Comparison of ENCODE assay signal across 12 cellular contexts in genomic region chr2:183898641-183899040, GRCh38.
"Had no signal": no experiment of that assay in that cellular context is flagged by ENCODE, and none has a peak within 500 bp of the region (broad histone marks: within the 10 kb centered on the region; RNA-seq: fewer than 3 reads in every experiment).

No MANE protein-coding gene starts in this region.

- H3K4me3 Mint-ChIP-seq: activated CD8-positive, alpha-beta T cell treated with anti-CD3 and anti-CD28 coated beads, Interleukin-2, amount 10 ng/mL, durations not matched to agents 7 days and 5 days; naive thymus-derived CD4-positive, alpha-beta T cell; stimulated activated naive B cell treated with anti-CD40 and anti-IgM and Interleukin-4, amounts not matched to agents 10 μg/mL and 1 μg/mL and 100 μg/mL, for 72 hours had no signal

- H3K4me1 Mint-ChIP-seq: naive thymus-derived CD4-positive, alpha-beta T cell; stimulated activated naive B cell treated with anti-CD40 and anti-IgM and Interleukin-4, amounts not matched to agents 10 μg/mL and 1 μg/mL and 100 μg/mL, for 72 hours had no signal

- H3K36me3 Mint-ChIP-seq: naive thymus-derived CD4-positive, alpha-beta T cell; stimulated activated naive B cell treated with anti-CD40 and anti-IgM and Interleukin-4, amounts not matched to agents 10 μg/mL and 1 μg/mL and 100 μg/mL, for 72 hours had no signal

- DNase-seq: activated CD4-positive, alpha-beta T cell treated with anti-CD3 and anti-CD28 coated beads for 4 hours; activated CD8-positive, alpha-beta memory T cell treated with anti-CD3 and anti-CD28 coated beads, Interleukin-2, amount 50 U/mL, for 48 hours; activated CD8-positive, alpha-beta T cell treated with anti-CD3 and anti-CD28 coated beads, Interleukin-2, amount 10 ng/mL, durations not matched to agents 7 days and 5 days; activated naive CD4-positive, alpha-beta T cell; effector CD4-positive, alpha-beta T cell; naive thymus-derived CD4-positive, alpha-beta T cell; nucleus accumbens; stimulated activated CD4-positive, alpha-beta T cell treated with anti-CD3 and anti-CD28 coated beads, Interleukin-2, amount 100 ng/mL, for 24 hours; stimulated activated naive B cell treated with anti-CD40 and anti-IgM and Interleukin-4, amounts not matched to agents 10 μg/mL and 1 μg/mL and 100 μg/mL, for 72 hours; T1000; transverse colon; WERI-Rb-1 had no signal

- H3K27ac Mint-ChIP-seq: activated CD8-positive, alpha-beta T cell treated with anti-CD3 and anti-CD28 coated beads, Interleukin-2, amount 10 ng/mL, durations not matched to agents 7 days and 5 days; naive thymus-derived CD4-positive, alpha-beta T cell; stimulated activated naive B cell treated with anti-CD40 and anti-IgM and Interleukin-4, amounts not matched to agents 10 μg/mL and 1 μg/mL and 100 μg/mL, for 72 hours had no signal

- H3K27me3 Mint-ChIP-seq: naive thymus-derived CD4-positive, alpha-beta T cell; stimulated activated naive B cell treated with anti-CD40 and anti-IgM and Interleukin-4, amounts not matched to agents 10 μg/mL and 1 μg/mL and 100 μg/mL, for 72 hours had no signal
